ENCODE assay signal across 9 cellular contexts in the genomic region with DNA sequence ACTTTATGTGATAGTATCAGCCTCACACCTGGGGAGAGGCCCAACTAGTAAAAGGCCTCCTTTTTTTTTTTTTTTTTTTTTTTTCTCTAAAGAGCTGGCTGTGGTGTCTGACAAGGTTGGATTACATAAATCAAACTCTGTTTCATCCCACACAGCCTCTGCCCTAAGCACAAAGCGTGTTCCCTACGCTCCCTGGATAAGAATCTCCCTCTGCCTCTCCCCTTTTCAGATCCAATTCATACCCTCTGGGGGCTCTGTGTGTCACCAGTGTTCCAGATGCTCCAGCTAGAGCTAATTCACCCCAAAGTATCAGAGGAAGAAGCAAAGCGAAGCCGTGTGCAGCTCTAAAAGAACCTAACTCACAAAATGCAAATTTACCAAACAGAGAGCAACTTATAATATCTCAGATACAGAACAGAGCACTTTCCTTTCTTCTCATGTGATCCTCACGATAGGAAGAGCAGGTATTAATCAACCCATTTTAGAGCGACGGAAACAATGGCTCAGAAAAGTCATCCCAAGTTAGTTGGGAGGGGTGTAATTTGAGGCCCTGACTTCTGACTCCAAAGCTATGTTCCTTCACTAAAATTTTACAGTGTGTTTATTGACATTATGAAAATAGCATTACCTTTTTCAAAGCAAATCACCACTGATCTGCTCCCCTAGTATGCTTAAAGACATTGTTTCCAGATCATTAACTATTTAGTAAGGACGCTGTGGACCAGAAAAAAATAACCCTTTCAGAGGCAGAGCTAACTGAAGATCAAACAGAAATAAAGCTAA. TPM values are rescaled to one million over a fixed set of nuclear protein-coding genes. Genes with fewer than 3 reads are reported as not detected.
DNase-seq lines count a peak whose midpoint lies in the region; ATAC-seq and TF ChIP-seq lines count a peak whose summit lies in the region.
"Had no signal": no experiment of that assay in that cellular context is flagged by ENCODE, and none has a peak within 500 bp of the region (broad histone marks: within the 10 kb centered on the region; RNA-seq: fewer than 3 reads in every experiment).

No MANE protein-coding gene starts in this region.

- H3K4me3 ChIP-seq in transverse colon, result no peak overlapping the region

- in situ Hi-C loops in transverse colon (cut with MboI; ENCODE audit: low pct_ligation_motif_present in 1 of 4, low pct_unique_long_range_greater_than_20kb in 1 of 4, low sequenced_read_pairs in 3 of 4), result no loop called here

- H3K36me3 ChIP-seq in transverse colon, result no peaks in the 10 kb centered on the region

- WGBS in transverse colon (ENCODE audit: low coverage in 1 of 2), 2 donors, result 34 to 50% methylated on average over 4 to 8 of the region's 8 CpGs

- TF ChIP-seq CTCF in endothelial cell (IDR thresholded peaks at IDR 0.05; ENCODE audit: unreplicated experiment) (no peak), transverse colon (IDR thresholded peaks at IDR 0.05) (no peak)

- no peak for TF ChIP-seq EP300 in transverse colon (IDR thresholded peaks at IDR 0.05; ENCODE audit: low read depth)

- H3K4me1 ChIP-seq in transverse colon, result peaks cover 71 to 98% (median 78%) of the 10 kb centered on the region in 4 donors

- no peaks in the 10 kb centered on the region for H3K27me3 ChIP-seq in transverse colon

- no peak for TF ChIP-seq POLR2A in transverse colon (IDR thresholded peaks at IDR 0.05)

- intact Hi-C loops in transverse colon (cut with DNase I; ENCODE audit: low total_unique reads), result no loop called here

- peak; percentile 29 for ATAC-seq in HG03460 (IDR thresholded peaks at IDR 0.05; ENCODE audit: unreplicated experiment)

- peaks cover 85% of the 10 kb centered on the region for H3K4me1 Mint-ChIP-seq in activated naive CD4-positive, alpha-beta T cell treated with anti-CD3 and anti-CD28 coated beads, Interleukin-2, amount 10 ng/mL, durations not matched to agents 7 days and 5 days
- H3K4me1 Mint-ChIP-seq in endothelial cell (ENCODE audit: unreplicated experiment), result peaks cover 92% of the 10 kb centered on the region

- CTCF ChIA-PET in activated naive CD4-positive, alpha-beta T cell treated with anti-CD3 and anti-CD28 coated beads, Interleukin-2, amount 10 ng/mL, durations not matched to agents 7 days and 5 days (lab: Charles Lee), result interaction anchor here (1.3 to 7.6 kb wide), 3 partner anchors 9 to 178 kb away, joined by 4 to 59 read pairs (median 17); no protein-coding TSS in a partner anchor

- no peaks in the 10 kb centered on the region for H3K9me3 ChIP-seq in transverse colon

- no peak for DNase-seq in activated naive CD4-positive, alpha-beta T cell treated with anti-CD3 and anti-CD28 coated beads, Interleukin-2, amount 10 ng/mL, durations not matched to agents 7 days and 5 days
- DNase-seq in activated naive CD4-positive, alpha-beta T cell treated with anti-CD3 and anti-CD28 coated beads, Interleukin-2, amount 50 U/mL, for 16 hours, result no peak
- DNase-seq in endothelial cell (ENCODE audit: low spot score) (no peak), transverse colon (no peak), retina (no peak), NCI-H2081 treated with DMSO at 0.1 percent for 48 hours (lab: John Stamatoyannopoulos, UW) (no peak)
- DNase-seq in stimulated activated naive CD4-positive, alpha-beta T cell (lab: John Stamatoyannopoulos, UW), result no peak
- DNase-seq: DND-41 had no signal

- peak overlapping the region; percentile 72 for H3K27ac Mint-ChIP-seq in activated naive CD4-positive, alpha-beta T cell treated with anti-CD3 and anti-CD28 coated beads, Interleukin-2, amount 10 ng/mL, durations not matched to agents 7 days and 5 days
- peak overlapping the region; percentile 77 for H3K27ac Mint-ChIP-seq in endothelial cell (ENCODE audit: unreplicated experiment)

- H3K9me3 Mint-ChIP-seq in activated naive CD4-positive, alpha-beta T cell treated with anti-CD3 and anti-CD28 coated beads, Interleukin-2, amount 10 ng/mL, durations not matched to agents 7 days and 5 days, result no peaks in the 10 kb centered on the region
- H3K9me3 Mint-ChIP-seq in endothelial cell (ENCODE audit: unreplicated experiment), result no peaks in the 10 kb centered on the region

- no peak overlapping the region for H3K4me3 Mint-ChIP-seq in activated naive CD4-positive, alpha-beta T cell treated with anti-CD3 and anti-CD28 coated beads, Interleukin-2, amount 10 ng/mL, durations not matched to agents 7 days and 5 days
- H3K4me3 Mint-ChIP-seq in endothelial cell (ENCODE audit: unreplicated experiment), result peak overlapping the region; percentile 16

- H3K27ac ChIP-seq in transverse colon, result peak overlapping the region; percentile 4 to 94 (median 89)

- peaks cover 32% of the 10 kb centered on the region for H3K36me3 Mint-ChIP-seq in activated naive CD4-positive, alpha-beta T cell treated with anti-CD3 and anti-CD28 coated beads, Interleukin-2, amount 10 ng/mL, durations not matched to agents 7 days and 5 days
- peaks cover 52% of the 10 kb centered on the region for H3K36me3 Mint-ChIP-seq in endothelial cell (ENCODE audit: low read depth, unreplicated experiment)

- H3K27me3 Mint-ChIP-seq in activated naive CD4-positive, alpha-beta T cell treated with anti-CD3 and anti-CD28 coated beads, Interleukin-2, amount 10 ng/mL, durations not matched to agents 7 days and 5 days, result no peaks in the 10 kb centered on the region
- peaks cover 10% of the 10 kb centered on the region for H3K27me3 Mint-ChIP-seq in endothelial cell (ENCODE audit: unreplicated experiment)

RNA-seq across cellular contexts. Expression of gene BMF, which starts 12.4 kb away (rescaled TPM):
- total RNA-seq in endothelial cell (ENCODE audit: unreplicated experiment), result 153 TPM
- total RNA-seq in transverse colon, result 10 to 100 TPM; 13.3 to 35.4 (median 25.1) TPM

RNA-seq across cellular contexts. Expression of gene SRP14, which starts 57.3 kb away (rescaled TPM):
- 235 TPM for total RNA-seq in endothelial cell (ENCODE audit: unreplicated experiment)
- 100 to 1,000 TPM; 216 to 511 (median 283) TPM for total RNA-seq in transverse colon
